29 cellular contexts compared by ENCODE assay signal in genomic region chr5:135832941-135833340, GRCh38. TPM values are rescaled to one million over a fixed set of nuclear protein-coding genes. Genes with fewer than 3 reads are reported as not detected.
A peak's percentile ranks its signal among the peaks of the same experiment; 100 is the strongest.
DNase-seq lines count a peak whose midpoint lies in the region; ATAC-seq and TF ChIP-seq lines count a peak whose summit lies in the region.
"Had no signal": no experiment of that assay in that cellular context is flagged by ENCODE, and none has a peak within 500 bp of the region (broad histone marks: within the 10 kb centered on the region; RNA-seq: fewer than 3 reads in every experiment).

No MANE protein-coding gene starts in this region.

- TF ChIP-seq CTCF in coronary artery (IDR thresholded peaks at IDR 0.05) (no peak), osteocyte (IDR thresholded peaks at IDR 0.05) (no peak)

- ATAC-seq in activated CD8-positive, alpha-beta memory T cell treated with anti-CD3 and anti-CD28 coated beads, Interleukin-2, amount 10 ng/mL, durations not matched to agents 7 days and 5 days = no peak
- ATAC-seq in GM19395 (IDR thresholded peaks at IDR 0.05; ENCODE audit: unreplicated experiment) = no peak
- ATAC-seq: GM12878, GM23338, PC-3 had no signal

- H3K27ac Mint-ChIP-seq in activated CD8-positive, alpha-beta memory T cell treated with anti-CD3 and anti-CD28 coated beads, Interleukin-2, amount 10 ng/mL, durations not matched to agents 7 days and 5 days = no peak overlapping the region
- H3K27ac Mint-ChIP-seq in osteocyte (ENCODE audit: unreplicated experiment) = no peak overlapping the region
- H3K27ac Mint-ChIP-seq: CD4-positive, alpha-beta T cell; GM23338 had no signal

- peak; percentile 38 for DNase-seq in activated CD8-positive, alpha-beta memory T cell treated with anti-CD3 and anti-CD28 coated beads, Interleukin-2, amount 10 ng/mL, durations not matched to agents 7 days and 5 days
- no peak for DNase-seq in activated CD8-positive, alpha-beta memory T cell treated with anti-CD3 and anti-CD28 coated beads, Interleukin-2, amount 50 U/mL, for 48 hours
- DNase-seq in coronary artery (ENCODE audit: low spot score) (peak; percentile 43), osteocyte (ENCODE audit: extremely low spot score, unreplicated experiment) (peak; percentile 78), iPS-NIHi7 (ENCODE audit: extremely low spot score) (no peak)
- no peak for DNase-seq in activated CD4-positive, alpha-beta T cell treated with anti-CD3 and anti-CD28 coated beads for 4 hours
- DNase-seq: AML-193; CD4-positive, alpha-beta T cell; HCEC 1CT; KBM-7; MV-4-11; NCI-H1105; NCI-H1436 treated with DMSO at 0.1 percent for 48 hours; NCI-H187 treated with DMSO at 0.1 percent for 48 hours; NCI-H2107; NCI-H524; NCI-H82; NK-92 treated with Interleukin-12 subunit alpha and Interleukin-12 subunit beta, amount 100 ng/mL, for 24 hours; PC-3 had no signal

- H3K4me3 ChIP-seq in coronary artery = no peak overlapping the region
- H3K4me3 ChIP-seq: BLaER1 treated with 17β-estradiol and CSF1 and Interleukin-3, amounts not matched to agents 10 nM and 100 nM; GM12878; GM23338; SJSA1 had no signal

- H3K36me3 Mint-ChIP-seq in activated CD8-positive, alpha-beta memory T cell treated with anti-CD3 and anti-CD28 coated beads, Interleukin-2, amount 10 ng/mL, durations not matched to agents 7 days and 5 days = no peaks in the 10 kb centered on the region
- no peaks in the 10 kb centered on the region for H3K36me3 Mint-ChIP-seq in osteocyte (ENCODE audit: unreplicated experiment)

- H3K27ac ChIP-seq in coronary artery = no peak overlapping the region
- H3K27ac ChIP-seq: BLaER1 treated with 17β-estradiol and CSF1 and Interleukin-3, amounts not matched to agents 10 nM and 100 nM; SJSA1 had no signal

- no peaks in the 10 kb centered on the region for H3K9me3 Mint-ChIP-seq in activated CD8-positive, alpha-beta memory T cell treated with anti-CD3 and anti-CD28 coated beads, Interleukin-2, amount 10 ng/mL, durations not matched to agents 7 days and 5 days (ENCODE audit: low read depth)
- no peaks in the 10 kb centered on the region for H3K9me3 Mint-ChIP-seq in osteocyte (ENCODE audit: unreplicated experiment)
- H3K9me3 Mint-ChIP-seq: CD4-positive, alpha-beta T cell had no signal

- CTCF ChIA-PET in activated CD8-positive, alpha-beta memory T cell treated with anti-CD3 and anti-CD28 coated beads, Interleukin-2, amount 10 ng/mL, durations not matched to agents 7 days and 5 days (lab: Charles Lee) = interaction anchor here (2.5 kb wide), 1 partner anchor 272 kb away, joined by 7 read pairs; no protein-coding TSS in a partner anchor

- H3K27me3 Mint-ChIP-seq in activated CD8-positive, alpha-beta memory T cell treated with anti-CD3 and anti-CD28 coated beads, Interleukin-2, amount 10 ng/mL, durations not matched to agents 7 days and 5 days = peaks cover 57% of the 10 kb centered on the region
- H3K27me3 Mint-ChIP-seq in osteocyte (ENCODE audit: unreplicated experiment) = peaks cover 75% of the 10 kb centered on the region

- peaks cover 3% of the 10 kb centered on the region for H3K4me1 Mint-ChIP-seq in activated CD8-positive, alpha-beta memory T cell treated with anti-CD3 and anti-CD28 coated beads, Interleukin-2, amount 10 ng/mL, durations not matched to agents 7 days and 5 days
- H3K4me1 Mint-ChIP-seq in osteocyte (ENCODE audit: unreplicated experiment) = peaks cover 9% of the 10 kb centered on the region

- no peak overlapping the region for H3K4me3 Mint-ChIP-seq in activated CD8-positive, alpha-beta memory T cell treated with anti-CD3 and anti-CD28 coated beads, Interleukin-2, amount 10 ng/mL, durations not matched to agents 7 days and 5 days
- no peak overlapping the region for H3K4me3 Mint-ChIP-seq in osteocyte (ENCODE audit: unreplicated experiment)
- H3K4me3 Mint-ChIP-seq: CD4-positive, alpha-beta T cell; GM23338 had no signal

RNA-seq across cellular contexts. Expression of gene SLC25A48, which starts 1.5 kb away (rescaled TPM):
- total RNA-seq in activated CD8-positive, alpha-beta memory T cell treated with anti-CD3 and anti-CD28 coated beads, Interleukin-2, amount 10 ng/mL, durations not matched to agents 7 days and 5 days = not detected
- total RNA-seq in osteocyte = not detected in 2 replicates
- total RNA-seq: A172; CD4-positive, alpha-beta T cell; LHCN-M2; MCF 10A; PC-3; Right ventricle myocardium superior; RPMI7951; SJSA1 had no signal

Comparison
In these comparisons a context has a peak if more than half of its experiments do, and no peak if none do; other contexts are left out.
1. DNase-seq: peak in activated CD8-positive, alpha-beta memory T cell treated with anti-CD3 and anti-CD28 coated beads, Interleukin-2, amount 10 ng/mL, durations not matched to agents 7 days and 5 days (single experiment), coronary artery (single experiment) and osteocyte (single experiment); none in activated CD8-positive, alpha-beta memory T cell treated with anti-CD3 and anti-CD28 coated beads, Interleukin-2, amount 50 U/mL, for 48 hours (single experiment), iPS-NIHi7 (single experiment) and activated CD4-positive, alpha-beta T cell treated with anti-CD3 and anti-CD28 coated beads for 4 hours (0 of 2).